Comparison of ENCODE assay signal across 19 cellular contexts in the genomic region with DNA sequence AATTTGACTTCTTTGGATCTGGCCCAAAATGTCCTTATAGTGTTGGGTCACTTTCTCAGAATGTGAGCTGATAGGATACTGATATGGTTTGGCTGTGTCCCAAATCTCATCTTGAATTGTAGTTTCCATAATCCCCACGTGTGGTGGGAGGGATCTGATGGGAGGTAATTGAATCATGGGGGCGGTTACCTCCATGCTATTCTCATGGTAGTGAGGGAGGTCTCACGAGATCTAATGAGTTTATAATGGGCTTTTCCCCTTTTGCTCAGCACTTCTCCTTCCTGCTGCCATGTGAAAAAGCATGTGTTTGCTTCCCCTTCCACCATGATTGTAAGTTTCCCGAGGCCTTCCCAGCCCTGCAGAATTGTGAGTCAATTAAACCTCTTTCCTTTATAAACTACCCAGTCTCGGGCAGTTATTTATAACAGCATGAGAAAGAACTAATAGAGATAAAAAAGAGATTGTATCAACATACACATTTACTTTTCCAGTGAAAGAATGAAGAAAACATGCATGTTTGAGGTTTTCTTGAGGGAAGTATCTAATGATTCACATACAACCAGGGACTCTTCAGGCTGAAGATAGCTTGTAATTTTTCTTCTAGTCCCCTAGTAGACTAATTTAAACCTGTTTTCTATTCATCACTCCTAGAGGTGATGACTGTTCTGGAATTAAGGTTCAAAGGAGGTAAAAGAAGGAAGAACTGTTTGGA. TPM values are rescaled to one million over a fixed set of nuclear protein-coding genes. Genes with fewer than 3 reads are reported as not detected.
DNase-seq lines count a peak whose midpoint lies in the region; ATAC-seq and TF ChIP-seq lines count a peak whose summit lies in the region.
"Had no signal": no experiment of that assay in that cellular context is flagged by ENCODE, and none has a peak within 500 bp of the region (broad histone marks: within the 10 kb centered on the region; RNA-seq: fewer than 3 reads in every experiment).

No MANE protein-coding gene starts in this region.

- no peaks in the 10 kb centered on the region for H3K9me2 ChIP-seq in SK-N-SH

- H3F3A ChIP-seq in SK-N-SH (replicated peaks; ENCODE audit: insufficient read depth) = peaks cover 5% of the 10 kb centered on the region

- no peak for TF ChIP-seq RAD21 in SK-N-SH (IDR thresholded peaks at IDR 0.05; ENCODE audit: low read length)

- H3K4me1 ChIP-seq in SK-N-SH (ENCODE audit: control insufficient read depth in 1 of 2, insufficient read depth in 2 of 2, low read depth in 1 of 2, low read length in 1 of 2) = peaks cover 0 to 6% of the 10 kb centered on the region in 2 experiments; a peak in 2 of 4 replicates
- no peaks in the 10 kb centered on the region for H3K4me1 ChIP-seq in naive thymus-derived CD4-positive, alpha-beta T cell (ENCODE audit: control insufficient read depth in 2 of 2, insufficient read depth in 2 of 2, low read length in 2 of 2)
- H3K4me1 ChIP-seq: right atrium auricular region had no signal

- no peak for ATAC-seq in SK-N-SH treated with all-trans-retinoic acid at 6 μM for 48 hours
- ATAC-seq in activated T-helper 17 cell treated with anti-CD3 and anti-CD28 coated beads, Interleukin-2, amount 50 U/mL, for 72 hours (replicated peaks) = no peak
- ATAC-seq in naive thymus-derived CD4-positive, alpha-beta T cell = no peak
- ATAC-seq: left cardiac atrium, PC-3 had no signal

- H3K27ac Mint-ChIP-seq in activated T-helper 17 cell treated with anti-CD3 and anti-CD28 coated beads, Interleukin-2, amount 50 U/mL, for 72 hours = no peak overlapping the region
- H3K27ac Mint-ChIP-seq in naive thymus-derived CD4-positive, alpha-beta T cell = no peak overlapping the region
- H3K27ac Mint-ChIP-seq: IgD-negative memory B cell had no signal

- no peaks in the 10 kb centered on the region for H4K20me1 ChIP-seq in SK-N-SH (ENCODE audit: insufficient read depth)

- peak overlapping the region in 1 of 2 experiments; percentile 63; a peak in 2 of 4 replicates for H3K27ac ChIP-seq in SK-N-SH (ENCODE audit: low read depth in 2 of 2, low read length in 1 of 2)
- no peak overlapping the region for H3K27ac ChIP-seq in naive thymus-derived CD4-positive, alpha-beta T cell (ENCODE audit: low read depth, low read length)
- H3K27ac ChIP-seq: right atrium auricular region, thoracic aorta had no signal

- no peaks in the 10 kb centered on the region for H3K9me3 ChIP-seq in SK-N-SH
- no peaks in the 10 kb centered on the region for H3K9me3 ChIP-seq in naive thymus-derived CD4-positive, alpha-beta T cell (ENCODE audit: control insufficient read depth in 2 of 3, low read length in 3 of 3)
- H3K9me3 ChIP-seq: right atrium auricular region, thoracic aorta had no signal

- intact Hi-C loops in naive thymus-derived CD4-positive, alpha-beta T cell (cut with micrococcal nuclease) = no loop called here

- no peaks in the 10 kb centered on the region for H3K27me3 Mint-ChIP-seq in activated T-helper 17 cell treated with anti-CD3 and anti-CD28 coated beads, Interleukin-2, amount 50 U/mL, for 72 hours
- H3K27me3 Mint-ChIP-seq in naive thymus-derived CD4-positive, alpha-beta T cell = no peaks in the 10 kb centered on the region
- H3K27me3 Mint-ChIP-seq: IgD-negative memory B cell had no signal

- in situ Hi-C loops in KBM-7 (cut with MboI; ENCODE audit: low pct_unique_long_range_greater_than_20kb, low sequenced_read_pairs) (no loop called here), GM13976 (cut with MboI; ENCODE audit: low sequenced_read_pairs, unreplicated experiment) (loop anchor here (10.0 kb wide), 1 partner anchor 146 kb away; no protein-coding TSS in a partner anchor)

- no peak for TF ChIP-seq EP300 in SK-N-SH (IDR thresholded peaks at IDR 0.05; ENCODE audit: borderline replicate concordance in 1 of 2, low read depth in 1 of 2, low read length in 1 of 2)

- H3K4me1 Mint-ChIP-seq in activated T-helper 17 cell treated with anti-CD3 and anti-CD28 coated beads, Interleukin-2, amount 50 U/mL, for 72 hours = peaks cover 9% of the 10 kb centered on the region
- peaks cover 6 to 20% (median 10%) of the 10 kb centered on the region in 7 donors for H3K4me1 Mint-ChIP-seq in naive thymus-derived CD4-positive, alpha-beta T cell

- POLR2A ChIA-PET in SK-N-SH (lab: Yijun Ruan, JAX) = no interaction called here
- POLR2A ChIA-PET in naive thymus-derived CD4-positive, alpha-beta T cell (lab: Charles Lee) = no interaction called here

- no peaks in the 10 kb centered on the region for H3K9me3 Mint-ChIP-seq in activated T-helper 17 cell treated with anti-CD3 and anti-CD28 coated beads, Interleukin-2, amount 50 U/mL, for 72 hours
- peaks cover 0 to 11% (median 0%) of the 10 kb centered on the region in 11 donors for H3K9me3 Mint-ChIP-seq in naive thymus-derived CD4-positive, alpha-beta T cell

- no peak overlapping the region for H3K4me3 ChIP-seq in SK-N-SH (ENCODE audit: low read depth in 2 of 2, low read length in 1 of 2)
- no peak overlapping the region for H3K4me3 ChIP-seq in naive thymus-derived CD4-positive, alpha-beta T cell (ENCODE audit: low read length)
- H3K4me3 ChIP-seq: right atrium auricular region, thoracic aorta had no signal

- TF ChIP-seq CTCF in SK-N-SH (IDR thresholded peaks at IDR 0.05) (no peak), GM13976 (IDR thresholded peaks at IDR 0.05; ENCODE audit: borderline replicate concordance, control extremely low read depth, extremely low read depth, insufficient read depth, missing control alignments) (no peak)

- no peaks in the 10 kb centered on the region for H3K27me3 ChIP-seq in SK-N-SH (ENCODE audit: insufficient read depth)
- H3K27me3 ChIP-seq in naive thymus-derived CD4-positive, alpha-beta T cell (ENCODE audit: control insufficient read depth in 2 of 2, insufficient read depth in 2 of 2, low read length in 2 of 2) = no peaks in the 10 kb centered on the region
- H3K27me3 ChIP-seq: right atrium auricular region had no signal

- CTCF ChIA-PET in SK-N-SH (lab: Yijun Ruan, JAX) = no interaction called here
- CTCF ChIA-PET in naive thymus-derived CD4-positive, alpha-beta T cell (lab: Charles Lee) = no interaction called here

- no peaks in the 10 kb centered on the region for H3K36me3 ChIP-seq in SK-N-SH (replicated peaks in 1 of 2; ENCODE audit: control insufficient read depth in 1 of 2, insufficient read depth in 2 of 2, low read length in 1 of 2)
- H3K36me3 ChIP-seq in naive thymus-derived CD4-positive, alpha-beta T cell (ENCODE audit: control insufficient read depth in 2 of 3, insufficient read depth in 3 of 3, low read length in 3 of 3) = no peaks in the 10 kb centered on the region
- H3K36me3 ChIP-seq: right atrium auricular region, thoracic aorta had no signal

- no peak overlapping the region for H3K4me2 ChIP-seq in SK-N-SH

- no peaks in the 10 kb centered on the region for H3K79me2 ChIP-seq in SK-N-SH (ENCODE audit: insufficient read depth)

- 66% methylated on average over 5 of the region's 5 CpGs for WGBS in SK-N-SH (ENCODE audit: low lambda C conversion rate)

- no peak overlapping the region for H2AFZ ChIP-seq in SK-N-SH (ENCODE audit: low read depth)

- no peaks in the 10 kb centered on the region for H3K36me3 Mint-ChIP-seq in activated T-helper 17 cell treated with anti-CD3 and anti-CD28 coated beads, Interleukin-2, amount 50 U/mL, for 72 hours (ENCODE audit: low read depth)
- H3K36me3 Mint-ChIP-seq in naive thymus-derived CD4-positive, alpha-beta T cell = peaks cover 0 to 13% (median 0%) of the 10 kb centered on the region in 5 donors
- H3K36me3 Mint-ChIP-seq: CD4-positive, CD25-positive, alpha-beta regulatory T cell had no signal

- peak overlapping the region; percentile 1 for H3K4me3 Mint-ChIP-seq in activated T-helper 17 cell treated with anti-CD3 and anti-CD28 coated beads, Interleukin-2, amount 50 U/mL, for 72 hours
- peak overlapping the region in 2 of 10 donors; percentile 9 to 41 for H3K4me3 Mint-ChIP-seq in naive thymus-derived CD4-positive, alpha-beta T cell
- H3K4me3 Mint-ChIP-seq: CD4-positive, CD25-positive, alpha-beta regulatory T cell; IgD-negative memory B cell had no signal

- DNase-seq in SK-N-SH = no peak
- DNase-seq in KBM-7 = peak; percentile 66
- DNase-seq in iris pigment epithelial cell (ENCODE audit: low read depth) = peak; percentile 53
- DNase-seq in GM13976 (ENCODE audit: low spot score) = no peak
- DNase-seq in amygdala (lab: John Stamatoyannopoulos, UW) = no peak
- DNase-seq in naive thymus-derived CD4-positive, alpha-beta T cell = no peak
- DNase-seq: activated naive CD4-positive, alpha-beta T cell; activated T-cell treated with anti-CD3 and anti-CD28 coated beads for 4 hours; hypothalamus; left cardiac atrium; NCI-H526 treated with DMSO at 0.1 percent for 48 hours; PC-3; T1000 had no signal

- no peak overlapping the region for H3K9ac ChIP-seq in SK-N-SH

TF ChIP-seq in SK-N-SH, 30 proteins besides CTCF, POLR2A, EP300 and RAD21:
- TF ChIP-seq ELF1 (IDR thresholded peaks at IDR 0.05) (no peak), MEF2A (IDR thresholded peaks at IDR 0.05; ENCODE audit: borderline replicate concordance, low read depth) (0 out of 2 replicates have a peak, but pooled peaks have one; percentile 2), RFX5 (IDR thresholded peaks at IDR 0.05; ENCODE audit: low read length) (no peak)

TF ChIP-seq in SK-N-SH treated with all-trans-retinoic acid at 6 μM for 48 hours, 23 proteins besides CTCF, POLR2A, EP300 and RAD21 (continues in another document):
- TF ChIP-seq CREB5 (CRISPR knock-in tag; IDR thresholded peaks at IDR 0.05; ENCODE audit: low read depth) (no peak), ZFP30 (CRISPR knock-in tag; IDR thresholded peaks at IDR 0.05) (no peak)

RNA-seq across cellular contexts. Expression of gene CSTF3, which starts 17.3 kb away (rescaled TPM):
- polyA plus RNA-seq in SK-N-SH (2012; rRNA removed) = 26.3 and 34.6 TPM in 2 replicates
- polyA plus RNA-seq in SK-N-SH (2012; cell fraction: cytosol; rRNA removed) = 32.4 and 44.5 TPM in 2 replicates
- 42.6 and 68.2 TPM in 2 replicates for polyA plus RNA-seq in SK-N-SH (2012; cell fraction: nucleus; rRNA removed)
- 10 to 100 TPM; 20.6 to 28.4 TPM for total RNA-seq in activated T-helper 17 cell treated with anti-CD3 and anti-CD28 coated beads, Interleukin-2, amount 50 U/mL, for 72 hours
- 10 to 100 TPM; 14.6 to 38.6 (median 28.7) TPM for total RNA-seq in naive thymus-derived CD4-positive, alpha-beta T cell
- polyA plus RNA-seq in naive thymus-derived CD4-positive, alpha-beta T cell = 10 to 100 TPM; 17.8 to 23.7 TPM

Comparison
In these comparisons a context has a peak if more than half of its experiments do, and no peak if none do; other contexts are left out.
1. DNase-seq: peak in KBM-7 (single experiment) and iris pigment epithelial cell (single experiment); none in SK-N-SH (single experiment), GM13976 (single experiment), amygdala (0 of 56) and naive thymus-derived CD4-positive, alpha-beta T cell (0 of 9).